In the genomic region with DNA sequence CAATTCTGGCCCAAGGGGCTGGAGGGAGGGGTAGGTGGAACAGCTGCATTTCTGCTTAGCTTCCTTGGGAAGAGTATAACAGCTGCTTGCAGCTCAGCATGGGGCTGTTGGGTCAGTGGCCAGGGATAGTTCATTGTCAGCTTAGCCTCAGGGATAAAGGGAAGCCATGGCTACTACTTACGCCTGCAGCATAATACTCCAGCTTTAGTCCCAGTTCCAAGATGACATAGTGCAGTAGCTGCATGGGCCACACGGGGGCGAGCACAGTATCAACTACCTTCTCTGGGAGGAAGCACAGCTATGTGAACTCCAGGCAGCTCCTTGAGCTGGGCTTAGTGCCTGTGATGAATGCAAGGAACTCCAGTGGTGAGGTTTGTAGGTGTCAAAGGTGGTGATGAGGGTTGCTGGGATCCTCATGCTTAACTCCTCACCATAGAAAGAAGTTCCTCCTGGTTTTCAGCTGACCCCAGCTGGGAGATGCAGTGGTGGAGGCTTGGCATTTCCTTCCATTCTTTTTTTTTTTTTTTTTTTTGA, we compare ENCODE assay signal across 8 cellular contexts. TPM values are rescaled to one million over a fixed set of nuclear protein-coding genes. Genes with fewer than 3 reads are reported as not detected.
DNase-seq lines count a peak whose midpoint lies in the region; ATAC-seq, FAIRE-seq and TF ChIP-seq lines count a peak whose summit lies in the region.

No MANE protein-coding gene starts in this region.

- TF ChIP-seq POLR2A in thyroid gland (IDR thresholded peaks at IDR 0.05), result no peak

- no peaks in the 10 kb centered on the region for H3K27me3 ChIP-seq in thyroid gland

- no peaks in the 10 kb centered on the region for H3K9me3 ChIP-seq in thyroid gland

- intact Hi-C loops in thyroid gland (cut with DNase I), result no loop called here

- no peak overlapping the region for H3K27ac ChIP-seq in thyroid gland

- H3K36me3 ChIP-seq in thyroid gland, result no peaks in the 10 kb centered on the region

- H3K4me3 ChIP-seq in thyroid gland (replicated peaks in 1 of 3), result no peak overlapping the region

- 15 to 24% methylated on average over 3 of the region's 3 CpGs for WGBS in thyroid gland, 2 donors

- DNase-seq in DMS114 treated with DMSO at 0.1 percent for 48 hours (lab: John Stamatoyannopoulos, UW; ENCODE audit: unreplicated experiment), result peak; percentile 19
- peak; percentile 68 for DNase-seq in RCC 7860 (ENCODE audit: low spot score)
- peak; percentile 85 to 87 for DNase-seq in activated T-cell treated with anti-CD3 and anti-CD28 coated beads, Interleukin-2, amount 50 U/mL, for 48 hours
- DNase-seq in fibroblast of the conjunctiva (ENCODE audit: low read depth), result peak; percentile 63
- peak in 31 of 56 donors; percentile 9 to 72 (median 22) for DNase-seq in nucleus accumbens (lab: John Stamatoyannopoulos, UW)
- DNase-seq in thyroid gland, result peak; percentile 84 to 87

- peak; percentile 100 for ATAC-seq in GM19463 (IDR thresholded peaks at IDR 0.05; ENCODE audit: unreplicated experiment)
- peak; percentile 100 for ATAC-seq in HG03520 (IDR thresholded peaks at IDR 0.05; ENCODE audit: unreplicated experiment)

- TF ChIP-seq CTCF in thyroid gland (IDR thresholded peaks at IDR 0.05), result peak; percentile 47 to 82 (median 71)

- no peaks in the 10 kb centered on the region for H3K4me1 ChIP-seq in thyroid gland

- FAIRE-seq in RCC 7860 (lab: Jason Lieb, UNC), result peak; percentile 57

RNA-seq across cellular contexts. Expression of gene RHOB, which starts 35.4 kb away (rescaled TPM):
- total RNA-seq in thyroid gland, result 100 to 1,000 TPM; 238 to 381 (median 271) TPM

Comparison
In these comparisons a context has a peak if more than half of its experiments do, and no peak if none do; other contexts are left out.
1. DNase-seq: peak in every context shown above with its lines; median percentile 86 in activated T-cell treated with anti-CD3 and anti-CD28 coated beads, Interleukin-2, amount 50 U/mL, for 48 hours; 86 in thyroid gland; 68 in RCC 7860; 63 in fibroblast of the conjunctiva; 22 in nucleus accumbens; 19 in DMS114 treated with DMSO at 0.1 percent for 48 hours.